Comparison of ENCODE assay signal across 19 cellular contexts in the genomic region with DNA sequence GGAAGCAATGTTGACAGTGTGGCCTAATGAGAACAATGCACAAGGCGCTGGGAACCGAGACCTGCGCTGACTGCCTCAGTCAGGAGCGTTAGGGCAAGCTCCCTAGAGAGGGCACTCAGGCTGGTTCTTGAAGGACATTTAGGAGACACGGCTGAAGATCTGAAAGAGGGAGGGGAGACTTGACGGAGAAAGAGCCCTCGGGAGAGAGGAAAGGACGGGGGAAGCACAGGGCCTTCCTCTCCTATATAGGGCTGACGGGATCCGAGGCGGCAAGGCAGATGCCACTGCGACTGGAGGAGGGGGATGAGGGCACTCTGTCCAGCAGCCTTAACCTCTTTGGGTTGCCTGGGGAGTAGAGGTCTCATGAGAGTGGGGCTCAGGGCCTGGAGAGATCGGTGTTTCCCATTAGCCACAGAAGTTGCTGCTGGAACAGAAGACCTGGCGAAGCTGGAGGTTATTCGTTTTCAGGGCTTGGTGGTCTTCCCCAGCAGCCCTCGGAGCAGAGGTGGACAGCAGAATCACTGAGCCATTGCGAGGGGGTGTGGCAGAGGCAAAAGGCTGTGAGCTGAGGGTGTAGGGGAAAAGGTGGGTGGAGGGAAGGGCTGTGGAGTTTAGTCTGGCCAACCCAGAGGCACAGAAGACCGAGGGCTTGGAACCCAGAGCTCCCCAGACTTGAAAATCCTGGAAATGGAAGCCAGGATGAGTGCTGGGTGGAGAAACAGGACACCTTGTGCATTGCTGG. TPM values are rescaled to one million over a fixed set of nuclear protein-coding genes. Genes with fewer than 3 reads are reported as not detected.
A peak's percentile ranks its signal among the peaks of the same experiment; 100 is the strongest.
DNase-seq lines count a peak whose midpoint lies in the region; ATAC-seq, FAIRE-seq and TF ChIP-seq lines count a peak whose summit lies in the region.
"Had no signal": no experiment of that assay in that cellular context is flagged by ENCODE, and none has a peak within 500 bp of the region (broad histone marks: within the 10 kb centered on the region; RNA-seq: fewer than 3 reads in every experiment).

No MANE protein-coding gene starts in this region.

- no peak overlapping the region for H4K91ac ChIP-seq in IMR-90 (ENCODE audit: insufficient read depth, low read depth, low read length)

- peaks cover 8% of the 10 kb centered on the region; the same call in 1 of the 2 replicates for H3K9me1 ChIP-seq in IMR-90 (ENCODE audit: insufficient read depth, low read length)

- dilution Hi-C loops in IMR-90 (cut with HindIII; ENCODE audit: low sequenced_read_pairs, unreplicated experiment), result no loop called here

- TF ChIP-seq POLR2A in IMR-90 (IDR thresholded peaks at IDR 0.05; ENCODE audit: low read depth, low read length), result no peak

- in situ Hi-C loops in IMR-90 (cut with MboI; ENCODE audit: low sequenced_read_pairs), result no loop called here

- H3K23ac ChIP-seq in IMR-90 (ENCODE audit: low read depth, low read length), result no peak overlapping the region

- no peak overlapping the region for H3K14ac ChIP-seq in IMR-90 (replicated peaks; ENCODE audit: low read depth, low read length)

- peaks cover 5% of the 10 kb centered on the region; the same call in 1 of the 2 replicates for H4K20me1 ChIP-seq in IMR-90 (ENCODE audit: insufficient read depth, low read length)

- no peak overlapping the region for H2BK20ac ChIP-seq in IMR-90 (ENCODE audit: low read depth, low read length)

- H3K27me3 ChIP-seq in H7 (ENCODE audit: control insufficient read depth, insufficient read depth, low read length) (no peaks in the 10 kb centered on the region; the same call in 1 of the 2 replicates), IMR-90 (ENCODE audit: control insufficient read depth, insufficient read depth, low read length) (peaks cover 11% of the 10 kb centered on the region; the same call in 1 of the 2 replicates)

- BruUV-seq in IMR-90 (replicated peaks; lab: Mats Ljungman, UMichigan), result no TSS peak

- no peak overlapping the region for H2BK15ac ChIP-seq in IMR-90 (ENCODE audit: low read depth, low read length)

- ATAC-seq in IMR-90 (ENCODE audit: low read depth), result peak; percentile 29; the same call in 1 of the 2 replicates
- peak; percentile 23 for ATAC-seq in left lobe of liver
- peak; percentile 16 for ATAC-seq in stimulated activated effector memory CD8-positive, alpha-beta T cell treated with anti-CD3 and anti-CD28 coated beads, Interleukin-12 subunit alpha, Interleukin-12 subunit beta, amount 100 ng/mL, for 72 hours
- ATAC-seq in GM19397 (IDR thresholded peaks at IDR 0.05; ENCODE audit: unreplicated experiment), result no peak
- ATAC-seq in HG02678 (IDR thresholded peaks at IDR 0.05; ENCODE audit: unreplicated experiment), result no peak

- H3K18ac ChIP-seq in IMR-90 (ENCODE audit: low read depth, low read length), result no peak overlapping the region

- no peak overlapping the region for H4K5ac ChIP-seq in IMR-90 (ENCODE audit: low read depth, low read length)

- no peak overlapping the region for H2AFZ ChIP-seq in IMR-90 (replicated peaks; ENCODE audit: low read length, poor library complexity)

- no peak overlapping the region for H2BK5ac ChIP-seq in IMR-90 (ENCODE audit: low read depth, low read length, poor library complexity, severe bottlenecking)

- no peak overlapping the region for H3K56ac ChIP-seq in IMR-90 (ENCODE audit: extremely low read depth, insufficient read depth, low read length)

- no peak overlapping the region for H3K4me2 ChIP-seq in IMR-90 (ENCODE audit: low read depth, low read length)

- H3K9ac ChIP-seq in IMR-90 (ENCODE audit: low read depth, low read length), result no peak overlapping the region

- WGBS in IMR-90 (ENCODE audit: extremely low coverage in 2 of 2, insufficient read length in 1 of 2), 2 experiments, result 81% methylated on average over 10 of the region's 18 CpGs; no CpG with 5 or more reads in 1 of the 2 experiments

- CTCF ChIA-PET in IMR-90 (lab: Yijun Ruan, JAX), result no interaction called here

- no peak overlapping the region for H3K27ac ChIP-seq in IMR-90 (ENCODE audit: insufficient read depth, low read length)
- H3K27ac ChIP-seq: C4-2B had no signal

- H3K4me3 ChIP-seq in H7 (ENCODE audit: insufficient read depth, low read depth, low read length) (no peak overlapping the region), IMR-90 (ENCODE audit: insufficient read depth, low read depth, low read length) (no peak overlapping the region)

- H3K79me1 ChIP-seq in IMR-90 (ENCODE audit: low read depth in 1 of 2, low read length in 2 of 2), result no peaks in the 10 kb centered on the region; a peak in 1 of 4 replicates

- H3K27ac Mint-ChIP-seq in stimulated activated effector memory CD8-positive, alpha-beta T cell treated with anti-CD3 and anti-CD28 coated beads, Interleukin-12 subunit alpha, Interleukin-12 subunit beta, amount 100 ng/mL, for 72 hours, result no peak overlapping the region
- H3K27ac Mint-ChIP-seq: HFFc6 had no signal

- no peak overlapping the region for H4K8ac ChIP-seq in IMR-90 (ENCODE audit: low read depth in 2 of 2, low read length in 2 of 2)

- H3K4ac ChIP-seq in IMR-90 (ENCODE audit: low read depth, low read length), result no peak overlapping the region

- no peak for FAIRE-seq in frontal cortex (lab: Jason Lieb, UNC)
- FAIRE-seq: G401.6 had no signal

- no peak overlapping the region for H3K4me3 Mint-ChIP-seq in stimulated activated effector memory CD8-positive, alpha-beta T cell treated with anti-CD3 and anti-CD28 coated beads, Interleukin-12 subunit alpha, Interleukin-12 subunit beta, amount 100 ng/mL, for 72 hours
- H3K4me3 Mint-ChIP-seq: HFFc6 had no signal

- DNase-seq in H7 (peak; percentile 28), IMR-90 (no peak), left lobe of liver (ENCODE audit: low spot score) (no peak), frontal cortex (ENCODE audit: low spot score in 2 of 2) (no peak)
- no peak for DNase-seq in stimulated activated effector memory CD8-positive, alpha-beta T cell treated with anti-CD3 and anti-CD28 coated beads, Interleukin-12 subunit alpha, Interleukin-12 subunit beta, amount 100 ng/mL, for 72 hours (ENCODE audit: low spot score in 2 of 2)
- DNase-seq: AML-193, DND-41, HFFc6, NCI-H1417 treated with DMSO at 0.1 percent for 48 hours, NCI-H1930, NCI-H2171 treated with DMSO at 0.1 percent for 48 hours, NCI-H446 treated with DMSO at 0.1 percent for 48 hours, NCI-H69, SHP77 had no signal

- no peak overlapping the region for H2BK120ac ChIP-seq in IMR-90 (ENCODE audit: low read depth, low read length)

- peaks cover 7% of the 10 kb centered on the region for H3K36me3 Mint-ChIP-seq in stimulated activated effector memory CD8-positive, alpha-beta T cell treated with anti-CD3 and anti-CD28 coated beads, Interleukin-12 subunit alpha, Interleukin-12 subunit beta, amount 100 ng/mL, for 72 hours

- H3K9me3 ChIP-seq in IMR-90 (ENCODE audit: control insufficient read depth, insufficient read depth, low read length), result no peaks in the 10 kb centered on the region

- no peak overlapping the region for H2AK9ac ChIP-seq in IMR-90 (replicated peaks; ENCODE audit: low read depth, low read length, poor library complexity)

- intact Hi-C loops in IMR-90 (cut with micrococcal nuclease), result no loop called here

- H3K9me3 Mint-ChIP-seq in stimulated activated effector memory CD8-positive, alpha-beta T cell treated with anti-CD3 and anti-CD28 coated beads, Interleukin-12 subunit alpha, Interleukin-12 subunit beta, amount 100 ng/mL, for 72 hours, result peaks cover 3% of the 10 kb centered on the region
- H3K9me3 Mint-ChIP-seq: HFFc6 had no signal

- H3K36me3 ChIP-seq in H7 (replicated peaks; ENCODE audit: control insufficient read depth, insufficient read depth, low read length), result no peaks in the 10 kb centered on the region
- peaks cover 17% of the 10 kb centered on the region; the same call in 1 of the 2 replicates for H3K36me3 ChIP-seq in IMR-90 (ENCODE audit: control insufficient read depth, insufficient read depth, low read length)

- no peak for TF ChIP-seq RAD21 in IMR-90 (IDR thresholded peaks at IDR 0.05; ENCODE audit: low read length)

- no peak overlapping the region for H2AK5ac ChIP-seq in IMR-90 (ENCODE audit: low read depth, low read length)

- H3K4me1 Mint-ChIP-seq in stimulated activated effector memory CD8-positive, alpha-beta T cell treated with anti-CD3 and anti-CD28 coated beads, Interleukin-12 subunit alpha, Interleukin-12 subunit beta, amount 100 ng/mL, for 72 hours, result no peaks in the 10 kb centered on the region

- H3K4me1 ChIP-seq in IMR-90 (ENCODE audit: control insufficient read depth, insufficient read depth, low read length), result no peaks in the 10 kb centered on the region

- POLR2A ChIA-PET in IMR-90 (lab: Charles Lee; ENCODE audit: unreplicated experiment), result interaction anchor here (0.5 kb wide), 1 partner anchor 253 kb away, joined by 9 read pairs; no protein-coding TSS in a partner anchor

- TF ChIP-seq CTCF in IMR-90 (conservative IDR thresholded peaks at IDR 0.05; ENCODE audit: low read depth, low read length), result no peak

TF ChIP-seq in IMR-90, 13 proteins besides CTCF, POLR2A, EP300 and RAD21 (continues in another document):
- TF ChIP-seq RFX5 (IDR thresholded peaks at IDR 0.05; ENCODE audit: low read depth, low read length), result no peak
- TF ChIP-seq, protein P1, sequence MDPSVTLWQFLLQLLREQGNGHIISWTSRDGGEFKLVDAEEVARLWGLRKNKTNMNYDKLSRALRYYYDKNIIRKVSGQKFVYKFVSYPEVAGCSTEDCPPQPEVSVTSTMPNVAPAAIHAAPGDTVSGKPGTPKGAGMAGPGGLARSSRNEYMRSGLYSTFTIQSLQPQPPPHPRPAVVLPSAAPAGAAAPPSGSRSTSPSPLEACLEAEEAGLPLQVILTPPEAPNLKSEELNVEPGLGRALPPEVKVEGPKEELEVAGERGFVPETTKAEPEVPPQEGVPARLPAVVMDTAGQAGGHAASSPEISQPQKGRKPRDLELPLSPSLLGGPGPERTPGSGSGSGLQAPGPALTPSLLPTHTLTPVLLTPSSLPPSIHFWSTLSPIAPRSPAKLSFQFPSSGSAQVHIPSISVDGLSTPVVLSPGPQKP (IDR thresholded peaks at IDR 0.05; ENCODE audit: borderline replicate concordance, low read depth, low read length), result no peak
- no peak for TF ChIP-seq MAZ (IDR thresholded peaks at IDR 0.05; ENCODE audit: borderline replicate concordance, low read depth, low read length)
- TF ChIP-seq MAFK (IDR thresholded peaks at IDR 0.05; ENCODE audit: low read depth, low read length), result no peak
- TF ChIP-seq BHLHE40 (IDR thresholded peaks at IDR 0.05; ENCODE audit: low read depth, low read length), result no peak

RNA-seq across cellular contexts. Expression of a gene that starts 36.0 kb away (rescaled TPM):
- not detected in 2 replicates for total RNA-seq in H7 (2014; rRNA removed; shearing (Covaris generic))
- total RNA-seq in IMR-90 (2012; rRNA removed), result not detected in 2 replicates
- polyA plus RNA-seq in IMR-90 (2012; rRNA removed), result not detected in 2 replicates
- not detected in 2 replicates for polyA plus RNA-seq in IMR-90 (2012; cell fraction: cytosol; rRNA removed)
- polyA plus RNA-seq in IMR-90 (2012; cell fraction: nucleus; rRNA removed; ENCODE audit: low replicate concordance), result 0.03 and 0.07 TPM in 2 replicates
- total RNA-seq in left lobe of liver, result not detected
- 2.0 TPM for total RNA-seq in frontal cortex
- total RNA-seq: HFFc6, MCF 10A had no signal

Comparison
In these comparisons a context has a peak if more than half of its experiments do, and no peak if none do; other contexts are left out.
1. ATAC-seq: peak in IMR-90 (single experiment), left lobe of liver (single experiment) and stimulated activated effector memory CD8-positive, alpha-beta T cell treated with anti-CD3 and anti-CD28 coated beads, Interleukin-12 subunit alpha, Interleukin-12 subunit beta, amount 100 ng/mL, for 72 hours (single experiment); none in GM19397 (single experiment) and HG02678 (single experiment).